8 cellular contexts compared by ENCODE assay signal in genomic region chr17:69525920-69526841, GRCh38.
DNase-seq lines count a peak whose midpoint lies in the region; ATAC-seq and TF ChIP-seq lines count a peak whose summit lies in the region.

No MANE protein-coding gene starts in this region.

- ATAC-seq in body of pancreas (peak; percentile 78), HG02870 (IDR thresholded peaks at IDR 0.05; ENCODE audit: unreplicated experiment) (no peak)

- peak; percentile 78 to 92 (median 85) for TF ChIP-seq CTCF in body of pancreas (IDR thresholded peaks at IDR 0.05)

- 35 to 39% methylated on average over 9 of the region's 9 CpGs for WGBS in body of pancreas, 2 donors

- DNase-seq in DMS53 treated with DMSO at 0.1 percent for 48 hours (lab: John Stamatoyannopoulos, UW; ENCODE audit: unreplicated experiment): peak; percentile 46
- peak; percentile 50 to 54 for DNase-seq in HAP-1 (ENCODE audit: low spot score in 2 of 2)
- DNase-seq in NCI-H345 (lab: John Stamatoyannopoulos, UW): peak; percentile 5
- peak; percentile 53 to 64 (median 58) for DNase-seq in body of pancreas
- peak; percentile 84 for DNase-seq in inferior parietal cortex (ENCODE audit: extremely low spot score)
- DNase-seq in stromal cell of bone marrow (ENCODE audit: low read depth): peak; percentile 62
- DNase-seq in T-helper 9 cell: no peak

- no peak for TF ChIP-seq POLR2A in body of pancreas (IDR thresholded peaks at IDR 0.05)

- H3K36me3 ChIP-seq in HAP-1 (replicated peaks): no peaks in the 10 kb centered on the region
- H3K36me3 ChIP-seq in body of pancreas (replicated peaks in 1 of 2; ENCODE audit: insufficient read depth in 1 of 2, low read depth in 2 of 2): no peaks in the 10 kb centered on the region

- H3K4me3 ChIP-seq in HAP-1 (no peak overlapping the region), body of pancreas (no peak overlapping the region)

- H3K27ac ChIP-seq in body of pancreas: no peak overlapping the region

- H3K4me1 ChIP-seq in HAP-1 (no peaks in the 10 kb centered on the region), body of pancreas (no peaks in the 10 kb centered on the region)

- in situ Hi-C loops in HAP-1 (cut with MboI; ENCODE audit: low sequenced_read_pairs): no loop called here

- H3K9me3 ChIP-seq in HAP-1 (no peaks in the 10 kb centered on the region), body of pancreas (no peaks in the 10 kb centered on the region)

- intact Hi-C loops in body of pancreas (cut with DNase I): loop anchor here (10.0 kb wide), 1 partner anchor 191 kb away; no protein-coding TSS in a partner anchor

- H3K27me3 ChIP-seq in HAP-1 (ENCODE audit: low read depth): no peaks in the 10 kb centered on the region
- H3K27me3 ChIP-seq in body of pancreas: no peaks in the 10 kb centered on the region
